In the genomic region with DNA sequence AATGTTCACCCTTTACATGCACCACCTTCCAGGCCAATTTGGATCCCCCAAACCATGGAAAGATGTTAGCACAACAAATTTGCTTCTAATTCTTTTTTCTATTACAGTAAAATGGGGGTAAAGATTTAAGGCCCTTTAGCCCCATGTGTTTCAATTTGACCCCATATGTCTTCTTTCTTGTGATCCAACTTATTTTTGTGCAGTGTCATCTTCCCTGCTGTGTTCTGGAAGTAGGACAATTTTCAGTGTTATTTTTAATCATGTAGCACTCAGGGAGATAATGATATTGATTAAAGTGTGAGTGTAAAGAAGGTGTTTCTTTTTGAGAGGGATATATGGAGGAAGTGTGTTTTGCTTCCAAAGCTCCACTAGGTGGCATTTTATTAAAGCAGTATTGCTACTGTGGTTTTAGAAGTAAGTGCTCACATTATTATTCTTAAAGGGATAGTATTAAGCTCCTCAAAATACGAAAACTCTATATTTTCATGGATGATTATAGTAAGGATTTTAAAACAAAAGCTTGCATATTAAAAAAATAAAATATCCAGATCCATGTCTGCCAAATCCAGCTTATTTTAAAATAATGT, we compare ENCODE assay signal across 1 cellular context.
TF ChIP-seq lines count a peak whose summit lies in the region.

No MANE protein-coding gene starts in this region.

TF ChIP-seq in GM23338, 12 proteins besides CTCF, POLR2A, EP300 and RAD21 (continued from another document):
- TF ChIP-seq ETS1 (IDR thresholded peaks at IDR 0.05) (no peak), ZNF331 (CRISPR knock-in tag; IDR thresholded peaks at IDR 0.05; ENCODE audit: low read depth) (no peak), CREB1 (CRISPR knock-in tag; IDR thresholded peaks at IDR 0.05; ENCODE audit: low read depth) (no peak), REST (IDR thresholded peaks at IDR 0.05; ENCODE audit: unreplicated experiment) (no peak), NANOG (IDR thresholded peaks at IDR 0.05; ENCODE audit: borderline replicate concordance) (no peak)
